In genomic region chr7:98107313-98107691, GRCh38 we compare ENCODE assay signal across 8 cellular contexts. TPM values are rescaled to one million over a fixed set of nuclear protein-coding genes. Genes with fewer than 3 reads are reported as not detected.
DNase-seq lines count a peak whose midpoint lies in the region; ATAC-seq and TF ChIP-seq lines count a peak whose summit lies in the region.

No MANE protein-coding gene starts in this region.

- H3K27ac ChIP-seq in parathyroid adenoma: no peak overlapping the region

- CTCF ChIA-PET in activated B cell treated with CpG ODN at 0.5 μM for 24 hours (lab: Charles Lee): interaction anchor here (1.8 to 1.9 kb wide), 2 partner anchors 59 to 61 kb away, joined by 8 to 9 read pairs; no protein-coding TSS in a partner anchor

- H3K27me3 Mint-ChIP-seq in activated B cell treated with CpG ODN at 0.5 μM for 24 hours: peaks cover 5% of the 10 kb centered on the region

- H3K4me3 Mint-ChIP-seq in activated B cell treated with CpG ODN at 0.5 μM for 24 hours: peak overlapping the region; percentile 97

- TF ChIP-seq CTCF in activated B cell treated with CpG ODN at 0.5 μM for 24 hours (IDR thresholded peaks at IDR 0.05): no peak
- no peak for TF ChIP-seq CTCF in foreskin fibroblast (IDR thresholded peaks at IDR 0.05; ENCODE audit: low read depth, low read length)
- TF ChIP-seq CTCF in parathyroid adenoma (IDR thresholded peaks at IDR 0.05): no peak

- H3K4me1 Mint-ChIP-seq in activated B cell treated with CpG ODN at 0.5 μM for 24 hours: peaks cover 16% of the 10 kb centered on the region

- no peaks in the 10 kb centered on the region for H3K36me3 ChIP-seq in parathyroid adenoma (ENCODE audit: control insufficient read depth, insufficient read depth, low read length)

- no peaks in the 10 kb centered on the region for H3K9me3 Mint-ChIP-seq in activated B cell treated with CpG ODN at 0.5 μM for 24 hours

- DNase-seq in GM03348 (ENCODE audit: low spot score) (peak; percentile 45), HK-2 (ENCODE audit: unreplicated experiment) (peak; percentile 14), activated B cell treated with CpG ODN at 0.5 μM for 24 hours (no peak), foreskin fibroblast (peak in 1 of 2 donors; percentile 28), NCI-H2029 (lab: John Stamatoyannopoulos, UW) (no peak), ACHN (no peak)
- no peak for DNase-seq in stimulated activated CD4-positive, alpha-beta T cell treated with anti-CD3 and anti-CD28 coated beads, Interleukin-12 subunit alpha, Interleukin-12 subunit beta, amount 100 ng/mL, for 4 hours

- H2AFZ ChIP-seq in parathyroid adenoma: peak overlapping the region; percentile 96

- H3K4me1 ChIP-seq in parathyroid adenoma: peaks cover 17% of the 10 kb centered on the region

- ATAC-seq in activated B cell treated with CpG ODN at 0.5 μM for 24 hours (ENCODE audit: low read depth): no peak

- POLR2A ChIA-PET in activated B cell treated with CpG ODN at 0.5 μM for 24 hours (lab: Charles Lee): interaction anchor here (1.6 kb wide), 1 partner anchor 61 kb away, joined by 5 read pairs; no protein-coding TSS in a partner anchor

- peak overlapping the region; percentile 70 for H3K9ac ChIP-seq in parathyroid adenoma

- peak overlapping the region; percentile 89 for H3K4me2 ChIP-seq in parathyroid adenoma (ENCODE audit: low read length)

- H3K27ac Mint-ChIP-seq in activated B cell treated with CpG ODN at 0.5 μM for 24 hours: no peak overlapping the region

- peaks cover 35% of the 10 kb centered on the region for H3K79me2 ChIP-seq in parathyroid adenoma

- in situ Hi-C loops in ACHN (cut with HindIII; ENCODE audit: low pct_ligation_motif_present, low pct_unique_long_range_greater_than_20kb, low sequenced_read_pairs): no loop called here

- no peaks in the 10 kb centered on the region for H3K27me3 ChIP-seq in parathyroid adenoma (ENCODE audit: control insufficient read depth, insufficient read depth, low read length)

- no peaks in the 10 kb centered on the region for H3K9me3 ChIP-seq in parathyroid adenoma (ENCODE audit: control insufficient read depth, low read length)

- peak overlapping the region; percentile 78 to 82 for H3K4me3 ChIP-seq in foreskin fibroblast (ENCODE audit: low read depth in 1 of 2, low read length in 2 of 2)
- H3K4me3 ChIP-seq in parathyroid adenoma (ENCODE audit: low read depth, low read length): peak overlapping the region; percentile 98

- H3K36me3 Mint-ChIP-seq in activated B cell treated with CpG ODN at 0.5 μM for 24 hours (ENCODE audit: low read depth): peaks cover 7% of the 10 kb centered on the region

- intact Hi-C loops in activated B cell treated with CpG ODN at 0.5 μM for 24 hours (cut with micrococcal nuclease): loop anchor here (2.0 to 10.0 kb wide), 5 partner anchors 135 to 1035 kb away; partner anchors contain the start of genes ASNS, TECPR1, TMEM130 and TRRAP

RNA-seq across cellular contexts. Expression of gene LMTK2, which starts 0.6 kb away (rescaled TPM):
- 9.6 and 10.4 TPM in 2 replicates for total RNA-seq in activated B cell treated with CpG ODN at 0.5 μM for 24 hours

Comparison
In these comparisons a context has a peak if more than half of its experiments do, and no peak if none do; other contexts are left out.
1. DNase-seq: peak in GM03348 (single experiment) and HK-2 (single experiment); none in activated B cell treated with CpG ODN at 0.5 μM for 24 hours (single experiment), NCI-H2029 (single experiment), ACHN (single experiment) and stimulated activated CD4-positive, alpha-beta T cell treated with anti-CD3 and anti-CD28 coated beads, Interleukin-12 subunit alpha, Interleukin-12 subunit beta, amount 100 ng/mL, for 4 hours (single experiment).